ENCODE assay signal across 1 cellular context in the genomic region with DNA sequence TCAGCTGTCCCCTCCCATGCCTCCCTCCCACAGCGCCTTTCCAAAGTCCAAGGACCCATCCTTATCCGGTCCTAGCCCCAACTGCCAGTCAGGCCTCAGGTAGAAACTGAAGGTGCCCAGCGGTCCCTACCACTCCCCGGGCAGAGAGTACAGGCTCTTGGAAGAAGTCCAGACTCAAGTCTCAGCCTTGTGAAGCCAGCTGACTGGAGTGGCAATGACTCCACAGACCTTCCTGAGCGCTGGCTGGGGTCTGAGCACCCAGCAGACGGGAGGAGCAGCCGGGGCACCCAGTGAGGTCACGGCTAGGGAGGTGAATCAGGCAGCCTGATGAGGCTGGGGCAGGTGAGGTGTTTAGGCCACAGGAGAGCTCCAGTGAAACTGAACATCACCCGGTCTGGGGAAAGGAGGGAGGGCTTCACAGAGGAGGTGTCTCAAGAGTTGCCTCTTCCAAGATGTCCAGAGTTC.
TF ChIP-seq lines count a peak whose summit lies in the region.

No MANE protein-coding gene starts in this region.

TF ChIP-seq in IMR-90, 13 proteins besides CTCF, POLR2A, EP300 and RAD21 (continued from another document):
- TF ChIP-seq RFX5 (IDR thresholded peaks at IDR 0.05; ENCODE audit: low read depth, low read length): no peak
- TF ChIP-seq, protein P1, sequence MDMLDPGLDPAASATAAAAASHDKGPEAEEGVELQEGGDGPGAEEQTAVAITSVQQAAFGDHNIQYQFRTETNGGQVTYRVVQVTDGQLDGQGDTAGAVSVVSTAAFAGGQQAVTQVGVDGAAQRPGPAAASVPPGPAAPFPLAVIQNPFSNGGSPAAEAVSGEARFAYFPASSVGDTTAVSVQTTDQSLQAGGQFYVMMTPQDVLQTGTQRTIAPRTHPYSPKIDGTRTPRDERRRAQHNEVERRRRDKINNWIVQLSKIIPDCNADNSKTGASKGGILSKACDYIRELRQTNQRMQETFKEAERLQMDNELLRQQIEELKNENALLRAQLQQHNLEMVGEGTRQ (IDR thresholded peaks at IDR 0.05; ENCODE audit: low read depth, low read length): no peak
- no peak for TF ChIP-seq CHD1 (IDR thresholded peaks at IDR 0.05; ENCODE audit: low read depth, low read length)
- no peak for TF ChIP-seq SMC3 (IDR thresholded peaks at IDR 0.05; ENCODE audit: low read depth, low read length)
